Comparison of ENCODE assay signal across 36 cellular contexts in genomic region chr2:227716501-227716900, GRCh38. TPM values are rescaled to one million over a fixed set of nuclear protein-coding genes. Genes with fewer than 3 reads are reported as not detected.
"Had no signal": no experiment of that assay in that cellular context is flagged by ENCODE, and none has a peak within 500 bp of the region (broad histone marks: within the 10 kb centered on the region; RNA-seq: fewer than 3 reads in every experiment).

No MANE protein-coding gene starts in this region.

- H3K36me3 Mint-ChIP-seq: activated naive CD4-positive, alpha-beta T cell treated with anti-CD3 and anti-CD28 coated beads, Interleukin-2, amount 10 ng/mL, durations not matched to agents 7 days and 5 days; activated naive CD8-positive, alpha-beta T cell treated with anti-CD3 and anti-CD28 coated beads, Interleukin-2, amount 10 ng/mL, durations not matched to agents 7 days and 5 days; natural killer cell treated with Interleukin-12 subunit alpha and Interleukin-12 subunit beta and Interleukin-15 and Interleukin-18, amount 100 ng/mL, for 72 hours; stimulated activated memory B cell treated with anti-CD40 and anti-IgM and Interleukin-4, amounts not matched to agents 10 μg/mL and 1 μg/mL and 100 μg/mL, for 72 hours had no signal

- H3K9me3 Mint-ChIP-seq: activated naive CD4-positive, alpha-beta T cell treated with anti-CD3 and anti-CD28 coated beads, Interleukin-2, amount 10 ng/mL, durations not matched to agents 7 days and 5 days; activated naive CD8-positive, alpha-beta T cell treated with anti-CD3 and anti-CD28 coated beads, Interleukin-2, amount 10 ng/mL, durations not matched to agents 7 days and 5 days; activated T-helper 1 cell treated with anti-CD3 and anti-CD28 coated beads, Interleukin-12 subunit alpha, Interleukin-12 subunit beta, Interleukin-2, Interleukin-4 antibody, amounts not matched to agents 30 ng/mL and 10 ng/mL and 1 ng/mL, durations not matched to agents 14 hours and 24 hours and 36 hours; natural killer cell treated with Interleukin-12 subunit alpha and Interleukin-12 subunit beta and Interleukin-15 and Interleukin-18, amount 100 ng/mL, for 72 hours; stimulated activated memory B cell treated with anti-CD40 and anti-IgM and Interleukin-4, amounts not matched to agents 10 μg/mL and 1 μg/mL and 100 μg/mL, for 72 hours; stimulated activated naive CD8-positive, alpha-beta T cell treated with anti-CD3 and anti-CD28 coated beads, Interleukin-15, amount 100 ng/mL, for 72 hours had no signal

- H3K4me3 Mint-ChIP-seq: activated CD4-positive, alpha-beta T cell treated with anti-CD3 and anti-CD28 coated beads for 36 hours; activated naive CD4-positive, alpha-beta T cell treated with anti-CD3 and anti-CD28 coated beads, Interleukin-2, amount 10 ng/mL, durations not matched to agents 7 days and 5 days; activated naive CD8-positive, alpha-beta T cell treated with anti-CD3 and anti-CD28 coated beads, Interleukin-2, amount 10 ng/mL, durations not matched to agents 7 days and 5 days; activated T-helper 1 cell treated with anti-CD3 and anti-CD28 coated beads, Interleukin-12 subunit alpha, Interleukin-12 subunit beta, Interleukin-2, Interleukin-4 antibody, amounts not matched to agents 30 ng/mL and 10 ng/mL and 1 ng/mL, durations not matched to agents 14 hours and 24 hours and 36 hours; natural killer cell treated with Interleukin-12 subunit alpha and Interleukin-12 subunit beta and Interleukin-15 and Interleukin-18, amount 100 ng/mL, for 72 hours; stimulated activated memory B cell treated with anti-CD40 and anti-IgM and Interleukin-4, amounts not matched to agents 10 μg/mL and 1 μg/mL and 100 μg/mL, for 72 hours; stimulated activated naive CD8-positive, alpha-beta T cell treated with anti-CD3 and anti-CD28 coated beads, Interleukin-15, amount 100 ng/mL, for 72 hours had no signal

- H3K27ac Mint-ChIP-seq: activated CD4-positive, alpha-beta T cell treated with anti-CD3 and anti-CD28 coated beads for 36 hours; activated naive CD4-positive, alpha-beta T cell treated with anti-CD3 and anti-CD28 coated beads, Interleukin-2, amount 10 ng/mL, durations not matched to agents 7 days and 5 days; activated naive CD8-positive, alpha-beta T cell treated with anti-CD3 and anti-CD28 coated beads, Interleukin-2, amount 10 ng/mL, durations not matched to agents 7 days and 5 days; activated T-helper 1 cell treated with anti-CD3 and anti-CD28 coated beads, Interleukin-12 subunit alpha, Interleukin-12 subunit beta, Interleukin-2, Interleukin-4 antibody, amounts not matched to agents 30 ng/mL and 10 ng/mL and 1 ng/mL, durations not matched to agents 14 hours and 24 hours and 36 hours; natural killer cell treated with Interleukin-12 subunit alpha and Interleukin-12 subunit beta and Interleukin-15 and Interleukin-18, amount 100 ng/mL, for 72 hours; stimulated activated memory B cell treated with anti-CD40 and anti-IgM and Interleukin-4, amounts not matched to agents 10 μg/mL and 1 μg/mL and 100 μg/mL, for 72 hours; stimulated activated naive CD8-positive, alpha-beta T cell treated with anti-CD3 and anti-CD28 coated beads, Interleukin-15, amount 100 ng/mL, for 72 hours had no signal

- H3K4me3 ChIP-seq: coronary artery, gastroesophageal sphincter, suprapubic skin, tibial artery, uterus had no signal

- H3K4me1 Mint-ChIP-seq: activated naive CD8-positive, alpha-beta T cell treated with anti-CD3 and anti-CD28 coated beads, Interleukin-2, amount 10 ng/mL, durations not matched to agents 7 days and 5 days; stimulated activated memory B cell treated with anti-CD40 and anti-IgM and Interleukin-4, amounts not matched to agents 10 μg/mL and 1 μg/mL and 100 μg/mL, for 72 hours had no signal

- H3K27ac ChIP-seq: brain microvascular endothelial cell, skin epidermis, suprapubic skin, uterus had no signal

- H3K36me3 ChIP-seq: brain microvascular endothelial cell, gastroesophageal sphincter, suprapubic skin, tibial artery, uterus had no signal

- DNase-seq: activated CD4-positive, alpha-beta T cell treated with anti-CD3 and anti-CD28 coated beads for 36 hours; activated CD4-positive, CD25-positive, alpha-beta regulatory T cell; activated effector memory CD4-positive, alpha-beta T cell treated with anti-CD3 and anti-CD28 coated beads, Interleukin-2, amount 50 U/mL, for 16 hours; activated naive CD4-positive, alpha-beta T cell treated with anti-CD3 and anti-CD28 coated beads, Interleukin-2, amount 10 ng/mL, durations not matched to agents 7 days and 5 days; activated naive CD8-positive, alpha-beta T cell treated with anti-CD3 and anti-CD28 coated beads, Interleukin-2, amount 10 ng/mL, durations not matched to agents 7 days and 5 days; amniotic stem cell; brain microvascular endothelial cell; dorsolateral prefrontal cortex; hippocampal formation; mesenchymal stem cell; stimulated activated CD4-positive, alpha-beta T cell treated with anti-CD3 and anti-CD28 coated beads, Interleukin-4, amount 100 ng/mL, for 24 hours; stimulated activated naive CD8-positive, alpha-beta T cell treated with anti-CD3 and anti-CD28 coated beads, Interleukin-15, amount 100 ng/mL, for 72 hours; T-helper 2 cell; tibial artery; uterus had no signal

- H3K4me1 ChIP-seq: uterus had no signal

- H3K9me3 ChIP-seq: gastroesophageal sphincter, suprapubic skin, tibial artery, uterus had no signal

- H3K27me3 ChIP-seq: brain microvascular endothelial cell, dorsolateral prefrontal cortex, gastroesophageal sphincter, suprapubic skin, tibial artery, uterus had no signal

- ATAC-seq: activated CD4-positive, alpha-beta T cell treated with anti-CD3 and anti-CD28 coated beads for 36 hours; gastroesophageal sphincter; natural killer cell treated with Interleukin-12 subunit alpha and Interleukin-12 subunit beta and Interleukin-15 and Interleukin-18, amount 100 ng/mL, for 72 hours; sciatic nerve; SK-N-SH treated with all-trans-retinoic acid at 6 μM for 48 hours; stimulated activated memory B cell treated with anti-CD40 and anti-IgM and Interleukin-4, amounts not matched to agents 10 μg/mL and 1 μg/mL and 100 μg/mL, for 72 hours; stimulated activated naive CD8-positive, alpha-beta T cell treated with anti-CD3 and anti-CD28 coated beads, Interleukin-15, amount 100 ng/mL, for 72 hours had no signal

RNA-seq across cellular contexts. Expression of gene SLC19A3, which starts 1.3 kb away (rescaled TPM):
- total RNA-seq: activated CD4-positive, alpha-beta T cell treated with anti-CD3 and anti-CD28 coated beads for 36 hours; activated naive CD8-positive, alpha-beta T cell treated with anti-CD3 and anti-CD28 coated beads, Interleukin-2, amount 10 ng/mL, durations not matched to agents 7 days and 5 days; activated T-helper 1 cell treated with anti-CD3 and anti-CD28 coated beads, Interleukin-12 subunit alpha, Interleukin-12 subunit beta, Interleukin-2, Interleukin-4 antibody, amounts not matched to agents 30 ng/mL and 10 ng/mL and 1 ng/mL, durations not matched to agents 14 hours and 24 hours and 36 hours; endothelial cell of umbilical vein; mononuclear cell; natural killer cell treated with Interleukin-12 subunit alpha and Interleukin-12 subunit beta and Interleukin-15 and Interleukin-18, amount 100 ng/mL, for 72 hours had no signal

RNA-seq across cellular contexts. Expression of gene SCYGR6, which starts 8.1 kb away (rescaled TPM):
- total RNA-seq: activated CD4-positive, alpha-beta T cell treated with anti-CD3 and anti-CD28 coated beads for 36 hours; activated naive CD8-positive, alpha-beta T cell treated with anti-CD3 and anti-CD28 coated beads, Interleukin-2, amount 10 ng/mL, durations not matched to agents 7 days and 5 days; activated T-helper 1 cell treated with anti-CD3 and anti-CD28 coated beads, Interleukin-12 subunit alpha, Interleukin-12 subunit beta, Interleukin-2, Interleukin-4 antibody, amounts not matched to agents 30 ng/mL and 10 ng/mL and 1 ng/mL, durations not matched to agents 14 hours and 24 hours and 36 hours; astrocyte; cardiac septum; cerebellum; dorsolateral prefrontal cortex; endothelial cell of umbilical vein; fibroblast of lung; fibroblast of villous mesenchyme; gastroesophageal sphincter; left colon; mononuclear cell; myocyte; natural killer cell treated with Interleukin-12 subunit alpha and Interleukin-12 subunit beta and Interleukin-15 and Interleukin-18, amount 100 ng/mL, for 72 hours; omental fat pad; renal cortical epithelial cell; sciatic nerve; suprapubic skin; uterus had no signal

RNA-seq across cellular contexts. Expression of gene SCYGR7, which starts 11.6 kb away (rescaled TPM):
- total RNA-seq: activated CD4-positive, alpha-beta T cell treated with anti-CD3 and anti-CD28 coated beads for 36 hours; activated naive CD8-positive, alpha-beta T cell treated with anti-CD3 and anti-CD28 coated beads, Interleukin-2, amount 10 ng/mL, durations not matched to agents 7 days and 5 days; activated T-helper 1 cell treated with anti-CD3 and anti-CD28 coated beads, Interleukin-12 subunit alpha, Interleukin-12 subunit beta, Interleukin-2, Interleukin-4 antibody, amounts not matched to agents 30 ng/mL and 10 ng/mL and 1 ng/mL, durations not matched to agents 14 hours and 24 hours and 36 hours; astrocyte; cardiac septum; cerebellum; dorsolateral prefrontal cortex; endothelial cell of umbilical vein; fibroblast of lung; fibroblast of villous mesenchyme; gastroesophageal sphincter; left colon; mononuclear cell; myocyte; natural killer cell treated with Interleukin-12 subunit alpha and Interleukin-12 subunit beta and Interleukin-15 and Interleukin-18, amount 100 ng/mL, for 72 hours; omental fat pad; renal cortical epithelial cell; sciatic nerve; suprapubic skin; uterus had no signal

RNA-seq across cellular contexts. Expression of gene SCYGR8, which starts 29.2 kb away (rescaled TPM):
- total RNA-seq: activated CD4-positive, alpha-beta T cell treated with anti-CD3 and anti-CD28 coated beads for 36 hours; activated naive CD8-positive, alpha-beta T cell treated with anti-CD3 and anti-CD28 coated beads, Interleukin-2, amount 10 ng/mL, durations not matched to agents 7 days and 5 days; activated T-helper 1 cell treated with anti-CD3 and anti-CD28 coated beads, Interleukin-12 subunit alpha, Interleukin-12 subunit beta, Interleukin-2, Interleukin-4 antibody, amounts not matched to agents 30 ng/mL and 10 ng/mL and 1 ng/mL, durations not matched to agents 14 hours and 24 hours and 36 hours; astrocyte; cardiac septum; cerebellum; dorsolateral prefrontal cortex; endothelial cell of umbilical vein; fibroblast of lung; fibroblast of villous mesenchyme; gastroesophageal sphincter; left colon; mononuclear cell; myocyte; natural killer cell treated with Interleukin-12 subunit alpha and Interleukin-12 subunit beta and Interleukin-15 and Interleukin-18, amount 100 ng/mL, for 72 hours; omental fat pad; renal cortical epithelial cell; sciatic nerve; uterus had no signal

RNA-seq across cellular contexts. Expression of gene SCYGR5, which starts 49.9 kb away (rescaled TPM):
- total RNA-seq: activated CD4-positive, alpha-beta T cell treated with anti-CD3 and anti-CD28 coated beads for 36 hours; activated naive CD8-positive, alpha-beta T cell treated with anti-CD3 and anti-CD28 coated beads, Interleukin-2, amount 10 ng/mL, durations not matched to agents 7 days and 5 days; activated T-helper 1 cell treated with anti-CD3 and anti-CD28 coated beads, Interleukin-12 subunit alpha, Interleukin-12 subunit beta, Interleukin-2, Interleukin-4 antibody, amounts not matched to agents 30 ng/mL and 10 ng/mL and 1 ng/mL, durations not matched to agents 14 hours and 24 hours and 36 hours; astrocyte; cardiac septum; cerebellum; dorsolateral prefrontal cortex; endothelial cell of umbilical vein; fibroblast of lung; fibroblast of villous mesenchyme; gastroesophageal sphincter; left colon; lower leg skin; mononuclear cell; myocyte; natural killer cell treated with Interleukin-12 subunit alpha and Interleukin-12 subunit beta and Interleukin-15 and Interleukin-18, amount 100 ng/mL, for 72 hours; omental fat pad; renal cortical epithelial cell; sciatic nerve; suprapubic skin; uterus had no signal
